In genomic region chr10:102152545-102152890, GRCh38 we compare ENCODE assay signal across 8 cellular contexts. TPM values are rescaled to one million over a fixed set of nuclear protein-coding genes. Genes with fewer than 3 reads are reported as not detected.
A peak's percentile ranks its signal among the peaks of the same experiment; 100 is the strongest.
DNase-seq lines count a peak whose midpoint lies in the region; ATAC-seq and TF ChIP-seq lines count a peak whose summit lies in the region.

No MANE protein-coding gene starts in this region.

- H3K4me3 ChIP-seq in H7 (ENCODE audit: insufficient read depth, low read depth, low read length) (peak overlapping the region; percentile 98), NT2/D1 (ENCODE audit: insufficient read length, low read depth) (peak overlapping the region; percentile 90), body of pancreas (peak overlapping the region; percentile 14 to 82)

- H3K27me3 ChIP-seq in H7 (ENCODE audit: control insufficient read depth, insufficient read depth, low read length) (no peaks in the 10 kb centered on the region), NT2/D1 (ENCODE audit: insufficient read depth, insufficient read length) (no peaks in the 10 kb centered on the region), body of pancreas (no peaks in the 10 kb centered on the region)

- H3K4me1 Mint-ChIP-seq in stimulated activated effector memory CD8-positive, alpha-beta T cell treated with anti-CD3 and anti-CD28 coated beads, Interleukin-12 subunit alpha, Interleukin-12 subunit beta, amount 100 ng/mL, for 72 hours, result peaks cover 55% of the 10 kb centered on the region

- WGBS in body of pancreas, 2 donors, result 0 to 1% methylated on average over 16 to 19 of the region's 19 CpGs

- H3K4me3 Mint-ChIP-seq in stimulated activated effector memory CD8-positive, alpha-beta T cell treated with anti-CD3 and anti-CD28 coated beads, Interleukin-12 subunit alpha, Interleukin-12 subunit beta, amount 100 ng/mL, for 72 hours, result peak overlapping the region; percentile 85

- no peaks in the 10 kb centered on the region for H3K9me3 Mint-ChIP-seq in stimulated activated effector memory CD8-positive, alpha-beta T cell treated with anti-CD3 and anti-CD28 coated beads, Interleukin-12 subunit alpha, Interleukin-12 subunit beta, amount 100 ng/mL, for 72 hours

- peak overlapping the region; percentile 98 for H3K27ac Mint-ChIP-seq in stimulated activated effector memory CD8-positive, alpha-beta T cell treated with anti-CD3 and anti-CD28 coated beads, Interleukin-12 subunit alpha, Interleukin-12 subunit beta, amount 100 ng/mL, for 72 hours

- peak; percentile 38 for DNase-seq in D341Med (ENCODE audit: low spot score)
- no peak for DNase-seq in H7
- DNase-seq in NT2/D1 (ENCODE audit: low read depth, low spot score), result no peak
- DNase-seq in body of pancreas, result peak in 1 of 4 donors; percentile 44
- DNase-seq in lung microvascular endothelial cell (ENCODE audit: low read depth in 2 of 2), result peak; percentile 31 to 45
- DNase-seq in stimulated activated effector memory CD8-positive, alpha-beta T cell treated with anti-CD3 and anti-CD28 coated beads, Interleukin-12 subunit alpha, Interleukin-12 subunit beta, amount 100 ng/mL, for 72 hours (ENCODE audit: low spot score in 2 of 2), result no peak
- DNase-seq in GDM1 (lab: John Stamatoyannopoulos, UW), result no peak
- no peak for DNase-seq in SK-N-DZ (ENCODE audit: low spot score)

- ATAC-seq in body of pancreas, result peak; percentile 12
- ATAC-seq in stimulated activated effector memory CD8-positive, alpha-beta T cell treated with anti-CD3 and anti-CD28 coated beads, Interleukin-12 subunit alpha, Interleukin-12 subunit beta, amount 100 ng/mL, for 72 hours, result peak; percentile 66

- no peak for TF ChIP-seq POLR2A in body of pancreas (IDR thresholded peaks at IDR 0.05)

- H3K36me3 ChIP-seq in H7 (replicated peaks; ENCODE audit: control insufficient read depth, insufficient read depth, low read length), result peaks cover 31% of the 10 kb centered on the region
- peaks cover 75% of the 10 kb centered on the region for H3K36me3 ChIP-seq in NT2/D1 (ENCODE audit: insufficient read depth, insufficient read length, low read length)
- peaks cover 6 to 17% of the 10 kb centered on the region in 2 donors for H3K36me3 ChIP-seq in body of pancreas (replicated peaks in 1 of 2; ENCODE audit: insufficient read depth in 1 of 2, low read depth in 2 of 2)

- TF ChIP-seq CTCF in body of pancreas (IDR thresholded peaks at IDR 0.05), result no peak

- intact Hi-C loops in body of pancreas (cut with DNase I), result no loop called here

- H3K4me1 ChIP-seq in NT2/D1 (ENCODE audit: insufficient read depth, insufficient read length) (peaks cover 2% of the 10 kb centered on the region), body of pancreas (peaks cover 36% of the 10 kb centered on the region)

- peak overlapping the region; percentile 91 for H3K9ac ChIP-seq in NT2/D1 (ENCODE audit: insufficient read length, low read depth)

- peak overlapping the region; percentile 76 to 94 (median 88) for H3K27ac ChIP-seq in body of pancreas

- H3K36me3 Mint-ChIP-seq in stimulated activated effector memory CD8-positive, alpha-beta T cell treated with anti-CD3 and anti-CD28 coated beads, Interleukin-12 subunit alpha, Interleukin-12 subunit beta, amount 100 ng/mL, for 72 hours, result peaks cover 100% of the 10 kb centered on the region

- H3K9me3 ChIP-seq in NT2/D1 (ENCODE audit: insufficient read depth, low read length), result no peaks in the 10 kb centered on the region
- no peaks in the 10 kb centered on the region for H3K9me3 ChIP-seq in body of pancreas

RNA-seq across cellular contexts. Expression of gene NOLC1, which starts 0.3 kb away (rescaled TPM):
- total RNA-seq in H7 (2014; rRNA removed; shearing (Covaris generic)), result 83.6 and 87.1 TPM in 2 replicates
- total RNA-seq in body of pancreas (10 to 100 TPM; 26.0 to 33.7 TPM), lung microvascular endothelial cell (15.7 and 18.3 TPM in 2 replicates)
- polyA plus RNA-seq in SK-N-DZ (2014; cell fraction: cytosol; rRNA removed), result 108 and 127 TPM in 2 replicates
- polyA plus RNA-seq in SK-N-DZ (2014; cell fraction: nucleus; rRNA removed), result 66.8 and 109 TPM in 2 replicates

RNA-seq across cellular contexts. Expression of gene PPRC1, which starts 19.7 kb away (rescaled TPM):
- total RNA-seq in H7 (2014; rRNA removed; shearing (Covaris generic)), result 40.0 and 44.3 TPM in 2 replicates
- 10 to 100 TPM; 17.9 to 37.6 TPM for total RNA-seq in body of pancreas
- 5.7 and 8.9 TPM in 2 replicates for total RNA-seq in lung microvascular endothelial cell
- polyA plus RNA-seq in SK-N-DZ (2014; cell fraction: cytosol; rRNA removed), result 27.8 and 39.6 TPM in 2 replicates
- polyA plus RNA-seq in SK-N-DZ (2014; cell fraction: nucleus; rRNA removed), result 51.7 and 69.3 TPM in 2 replicates

RNA-seq across cellular contexts. Expression of gene LDB1, which starts 32.4 kb away (rescaled TPM):
- total RNA-seq in H7 (2014; rRNA removed; shearing (Covaris generic)), result 85.5 and 87.2 TPM in 2 replicates
- 10 to 100 TPM; 17.1 to 24.4 TPM for total RNA-seq in body of pancreas
- total RNA-seq in lung microvascular endothelial cell, result 31.4 and 41.1 TPM in 2 replicates
- polyA plus RNA-seq in SK-N-DZ (2014; cell fraction: cytosol; rRNA removed), result 61.6 and 73.8 TPM in 2 replicates
- polyA plus RNA-seq in SK-N-DZ (2014; cell fraction: nucleus; rRNA removed), result 187 and 202 TPM in 2 replicates

Comparison
In these comparisons a context has a peak if more than half of its experiments do, and no peak if none do; other contexts are left out.
1. DNase-seq: peak in D341Med (single experiment) and lung microvascular endothelial cell (2 of 2); none in H7 (single experiment), NT2/D1 (single experiment), stimulated activated effector memory CD8-positive, alpha-beta T cell treated with anti-CD3 and anti-CD28 coated beads, Interleukin-12 subunit alpha, Interleukin-12 subunit beta, amount 100 ng/mL, for 72 hours (0 of 2), GDM1 (single experiment) and SK-N-DZ (single experiment).
2. H3K4me3 ChIP-seq: peak in every context shown above with its lines; median percentile 98 in H7; 90 in NT2/D1; 48 in body of pancreas.